9 cellular contexts compared by ENCODE assay signal in genomic region chr1:53470155-53470554, GRCh38. TPM values are rescaled to one million over a fixed set of nuclear protein-coding genes. Genes with fewer than 3 reads are reported as not detected.
A peak's percentile ranks its signal among the peaks of the same experiment; 100 is the strongest.
DNase-seq lines count a peak whose midpoint lies in the region; ATAC-seq, FAIRE-seq and TF ChIP-seq lines count a peak whose summit lies in the region.
"Had no signal": no experiment of that assay in that cellular context is flagged by ENCODE, and none has a peak within 500 bp of the region (broad histone marks: within the 10 kb centered on the region; RNA-seq: fewer than 3 reads in every experiment).

No MANE protein-coding gene starts in this region.

- H3K9me3 ChIP-seq in body of pancreas (no peaks in the 10 kb centered on the region), small intestine (ENCODE audit: control insufficient read depth, low read depth) (no peaks in the 10 kb centered on the region), HAP-1 (no peaks in the 10 kb centered on the region), SJCRH30 (replicated peaks) (no peaks in the 10 kb centered on the region; the same call in 1 of the 2 replicates)

- H3K36me3 ChIP-seq in body of pancreas (replicated peaks in 1 of 2; ENCODE audit: insufficient read depth in 1 of 2, low read depth in 2 of 2): no peaks in the 10 kb centered on the region
- H3K36me3 ChIP-seq in small intestine (ENCODE audit: control insufficient read depth in 2 of 2, insufficient read depth in 2 of 2, low read length in 2 of 2): no peaks in the 10 kb centered on the region
- H3K36me3 ChIP-seq in HAP-1 (replicated peaks): no peaks in the 10 kb centered on the region
- no peaks in the 10 kb centered on the region for H3K36me3 ChIP-seq in SJCRH30

- H3K27me3 ChIP-seq in body of pancreas (no peaks in the 10 kb centered on the region), small intestine (ENCODE audit: control insufficient read depth in 2 of 2, insufficient read depth in 2 of 2, low read length in 2 of 2) (no peaks in the 10 kb centered on the region), HAP-1 (ENCODE audit: low read depth) (no peaks in the 10 kb centered on the region), SJCRH30 (peaks cover 19% of the 10 kb centered on the region; the same call in 1 of the 2 replicates)

- ATAC-seq in body of pancreas: peak; percentile 87
- no peak for ATAC-seq in GM21528 (IDR thresholded peaks at IDR 0.05; ENCODE audit: low FRiP score, unreplicated experiment)

- peak in 6 of 7 experiments; percentile 36 to 71 (median 61) for TF ChIP-seq CTCF in body of pancreas (IDR thresholded peaks at IDR 0.05)

- H3K4me3 ChIP-seq in body of pancreas (no peak overlapping the region), small intestine (ENCODE audit: low read depth in 1 of 2, low read length in 2 of 2) (no peak overlapping the region), HAP-1 (no peak overlapping the region), SJCRH30 (no peak overlapping the region)

- in situ Hi-C loops in HAP-1 (cut with MboI; ENCODE audit: low sequenced_read_pairs): no loop called here

- no peak overlapping the region for H3K27ac ChIP-seq in body of pancreas
- no peak overlapping the region for H3K27ac ChIP-seq in small intestine (ENCODE audit: low read depth in 1 of 2, low read length in 1 of 2)
- H3K27ac ChIP-seq in SJCRH30: no peak overlapping the region

- H3K4me1 ChIP-seq in body of pancreas: no peaks in the 10 kb centered on the region
- no peaks in the 10 kb centered on the region for H3K4me1 ChIP-seq in small intestine (ENCODE audit: control insufficient read depth in 2 of 2, insufficient read depth in 1 of 2, low read depth in 1 of 2, low read length in 1 of 2)
- H3K4me1 ChIP-seq in HAP-1: no peaks in the 10 kb centered on the region
- H3K4me1 ChIP-seq in SJCRH30: no peaks in the 10 kb centered on the region

- peak; percentile 49 for DNase-seq in GOT3 (lab: John Stamatoyannopoulos, UW)
- DNase-seq in body of pancreas: peak; percentile 57 to 74 (median 68)
- peak; percentile 98 for DNase-seq in iPS-NIHi11 (ENCODE audit: low spot score)
- DNase-seq in small intestine: peak; percentile 50
- no peak for DNase-seq in HAP-1 (ENCODE audit: low spot score in 2 of 2)
- DNase-seq in SJCRH30: no peak
- no peak for DNase-seq in activated gamma-delta T cell (lab: John Stamatoyannopoulos, UW)

- intact Hi-C loops in body of pancreas (cut with DNase I): no loop called here

- TF ChIP-seq POLR2A in body of pancreas (IDR thresholded peaks at IDR 0.05): no peak

- no peak for FAIRE-seq in small intestine (lab: Jason Lieb, UNC)

- 16 to 23% methylated on average over 6 to 26 of the region's 28 CpGs for WGBS in body of pancreas, 2 donors
- 17 to 33% (median 19%) methylated on average over 25 to 28 of the region's 28 CpGs for WGBS in small intestine, 3 donors

RNA-seq across cellular contexts. Expression of gene DMRTB1, which starts 11.0 kb away (rescaled TPM):
- total RNA-seq in body of pancreas: not detected
- polyA plus RNA-seq in small intestine: not detected
- total RNA-seq in SJCRH30 (2014; rRNA removed; shearing (Covaris generic)): not detected in 2 replicates
- polyA plus RNA-seq: esophagus had no signal

Comparison
In these comparisons a context has a peak if more than half of its experiments do, and no peak if none do; other contexts are left out.
1. DNase-seq: peak in GOT3 (single experiment), body of pancreas (4 of 4), iPS-NIHi11 (single experiment) and small intestine (single experiment); none in HAP-1 (0 of 2), SJCRH30 (0 of 2) and activated gamma-delta T cell (single experiment).